In genomic region chr15:30990451-30991300, GRCh38 we compare ENCODE assay signal across 1 cellular context.
A peak's percentile ranks its signal among the peaks of the same experiment; 100 is the strongest.
TF ChIP-seq lines count a peak whose summit lies in the region.

No MANE protein-coding gene starts in this region.

TF ChIP-seq in K562, 482 proteins besides CTCF, POLR2A, EP300 and RAD21 (continued from another document and continues in another):
- TF ChIP-seq AFF1 (IDR thresholded peaks at IDR 0.05; ENCODE audit: low read depth in 1 of 2, partially characterized antibody in 2 of 2) (peak in 1 of 2 experiments; percentile 28), PHF21A (IDR thresholded peaks at IDR 0.05; ENCODE audit: borderline replicate concordance, low read depth) (0 out of 2 replicates have a peak, but pooled peaks have one; percentile 68), ILF3 (IDR thresholded peaks at IDR 0.05; ENCODE audit: borderline replicate concordance) (no peak), BRCA1 (IDR thresholded peaks at IDR 0.05) (no peak), BRCA1 (CRISPR knock-in tag; IDR thresholded peaks at IDR 0.05) (no peak), RBBP5 (IDR thresholded peaks at IDR 0.05; ENCODE audit: borderline replicate concordance, insufficient read depth, low read length, poor library complexity, severe bottlenecking) (no peak), SMARCC2 (IDR thresholded peaks at IDR 0.05; ENCODE audit: low read depth) (no peak), HDAC1 (IDR thresholded peaks at IDR 0.05) (no peak), ZNF354B (CRISPR knock-in tag; IDR thresholded peaks at IDR 0.05) (no peak), E2F4 (CRISPR knock-in tag; IDR thresholded peaks at IDR 0.05; ENCODE audit: low read depth) (no peak), ZBTB9 (CRISPR knock-in tag; IDR thresholded peaks at IDR 0.05) (no peak), RNF2 (IDR thresholded peaks at IDR 0.05) (no peak), PHF20 (IDR thresholded peaks at IDR 0.05; ENCODE audit: partially characterized antibody) (no peak), SIN3B (IDR thresholded peaks at IDR 0.05; ENCODE audit: low read depth) (no peak), ZNF184 (CRISPR knock-in tag; IDR thresholded peaks at IDR 0.05) (no peak), SRF (CRISPR knock-in tag; IDR thresholded peaks at IDR 0.05) (no peak), ZFP1 (CRISPR knock-in tag; IDR thresholded peaks at IDR 0.05) (no peak), SAFB (IDR thresholded peaks at IDR 0.05; ENCODE audit: borderline replicate concordance, low read depth, low read length) (no peak), TSC22D4 (tag; IDR thresholded peaks at IDR 0.05) (no peak), ZSCAN32 (CRISPR knock-in tag; IDR thresholded peaks at IDR 0.05) (no peak), ZNF512 (tag; IDR thresholded peaks at IDR 0.05) (no peak), NFRKB (IDR thresholded peaks at IDR 0.05; ENCODE audit: low read depth) (no peak), NR1H2 (CRISPR knock-in tag; IDR thresholded peaks at IDR 0.05) (no peak), ZNF280A (IDR thresholded peaks at IDR 0.05; ENCODE audit: low read depth, partially characterized antibody) (no peak), ZNF274 (IDR thresholded peaks at IDR 0.05; ENCODE audit: borderline replicate concordance, low read depth, low read length) (no peak), ZNF282 (CRISPR knock-in tag; IDR thresholded peaks at IDR 0.05) (no peak), TCFL5 (CRISPR knock-in tag; conservative IDR thresholded peaks at IDR 0.05) (no peak), ETS1 (conservative IDR thresholded peaks at IDR 0.05; ENCODE audit: control insufficient read depth, low read depth, low read length) (no peak), ZNF12 (CRISPR knock-in tag; IDR thresholded peaks at IDR 0.05) (no peak), SMC3 (conservative IDR thresholded peaks at IDR 0.05; ENCODE audit: insufficient read depth, low read depth, low read length) (no peak), STAT6 (CRISPR knock-in tag; IDR thresholded peaks at IDR 0.05) (no peak), ZNF280B (CRISPR knock-in tag; IDR thresholded peaks at IDR 0.05) (no peak), BHLHE40 (IDR thresholded peaks at IDR 0.05; ENCODE audit: low read length) (no peak), MCM5 (IDR thresholded peaks at IDR 0.05; ENCODE audit: low read depth) (no peak), CBX1 (IDR thresholded peaks at IDR 0.05; ENCODE audit: low read depth) (no peak), KDM2B (CRISPR knock-in tag; IDR thresholded peaks at IDR 0.05) (no peak), ZFP36 (IDR thresholded peaks at IDR 0.05; ENCODE audit: low read depth, low read length, partially characterized antibody) (no peak), POLR2AphosphoS5 (IDR thresholded peaks at IDR 0.05; ENCODE audit: control insufficient read depth, insufficient read depth, low read depth, low read length) (no peak), NFE2L1 (tag; IDR thresholded peaks at IDR 0.05; ENCODE audit: borderline replicate concordance, low read depth) (no peak), CEBPZ (IDR thresholded peaks at IDR 0.05; ENCODE audit: borderline replicate concordance, low read depth, low read length) (no peak), SUPT5H (IDR thresholded peaks at IDR 0.05) (no peak), ZNF589 (CRISPR knock-in tag; IDR thresholded peaks at IDR 0.05; ENCODE audit: low read depth) (0 out of 2 replicates have a peak, but pooled peaks have one; percentile 25)
